Comparison of ENCODE assay signal across 9 cellular contexts in genomic region chr12:106978035-106978800, GRCh38. TPM values are rescaled to one million over a fixed set of nuclear protein-coding genes. Genes with fewer than 3 reads are reported as not detected.
DNase-seq lines count a peak whose midpoint lies in the region; ATAC-seq, FAIRE-seq and TF ChIP-seq lines count a peak whose summit lies in the region.
"Had no signal": no experiment of that assay in that cellular context is flagged by ENCODE, and none has a peak within 500 bp of the region (broad histone marks: within the 10 kb centered on the region; RNA-seq: fewer than 3 reads in every experiment).

No MANE protein-coding gene starts in this region.

- H3K9me3 ChIP-seq in astrocyte (ENCODE audit: insufficient read depth, low read depth, low read length) (no peaks in the 10 kb centered on the region), left lung (no peaks in the 10 kb centered on the region)

- peaks cover 51% of the 10 kb centered on the region for H4K20me1 ChIP-seq in astrocyte (ENCODE audit: insufficient read depth, low read length)

- H3K27me3 Mint-ChIP-seq in natural killer cell (ENCODE audit: low read depth in 2 of 2) (no peaks in the 10 kb centered on the region), astrocyte (ENCODE audit: low read depth, unreplicated experiment) (no peaks in the 10 kb centered on the region)
- no peaks in the 10 kb centered on the region for H3K27me3 Mint-ChIP-seq in natural killer cell treated with Interleukin-12 subunit alpha and Interleukin-12 subunit beta and Interleukin-15 and Interleukin-18, amount 100 ng/mL, for 72 hours
- H3K27me3 Mint-ChIP-seq in activated T-cell treated with anti-CD3 and anti-CD28 coated beads, Interleukin-2, amount 50 U/mL, for 72 hours (ENCODE audit: low read depth) = no peaks in the 10 kb centered on the region

- H3K4me1 Mint-ChIP-seq in natural killer cell (peaks cover 5 to 17% of the 10 kb centered on the region in 2 donors), astrocyte (ENCODE audit: low read depth, unreplicated experiment) (peaks cover 32% of the 10 kb centered on the region)
- H3K4me1 Mint-ChIP-seq in natural killer cell treated with Interleukin-12 subunit alpha and Interleukin-12 subunit beta and Interleukin-15 and Interleukin-18, amount 100 ng/mL, for 72 hours (ENCODE audit: low read depth in 2 of 2) = peaks cover 8 to 14% of the 10 kb centered on the region in 2 donors
- peaks cover 20% of the 10 kb centered on the region for H3K4me1 Mint-ChIP-seq in activated T-cell treated with anti-CD3 and anti-CD28 coated beads, Interleukin-2, amount 50 U/mL, for 72 hours (ENCODE audit: low read depth)

- intact Hi-C loops in natural killer cell (cut with micrococcal nuclease) = no loop called here
- intact Hi-C loops in left lung (cut with DNase I) = no loop called here

- H3K36me3 Mint-ChIP-seq in natural killer cell (no peaks in the 10 kb centered on the region), astrocyte (ENCODE audit: low read depth, unreplicated experiment) (peaks cover 14% of the 10 kb centered on the region)
- peaks cover 7% of the 10 kb centered on the region for H3K36me3 Mint-ChIP-seq in natural killer cell treated with Interleukin-12 subunit alpha and Interleukin-12 subunit beta and Interleukin-15 and Interleukin-18, amount 100 ng/mL, for 72 hours
- peaks cover 0 to 4% of the 10 kb centered on the region in 2 donors for H3K36me3 Mint-ChIP-seq in activated T-cell treated with anti-CD3 and anti-CD28 coated beads, Interleukin-2, amount 50 U/mL, for 72 hours (ENCODE audit: insufficient read depth in 2 of 2)

- H3K79me2 ChIP-seq in astrocyte (ENCODE audit: insufficient read depth, low read length) = peaks cover 14% of the 10 kb centered on the region

- peaks cover 41% of the 10 kb centered on the region for H3K4me1 ChIP-seq in astrocyte (ENCODE audit: insufficient read depth, low read length)
- H3K4me1 ChIP-seq in left lung = peaks cover 3 to 11% of the 10 kb centered on the region in 2 donors

- H3K9me3 Mint-ChIP-seq in natural killer cell = no peaks in the 10 kb centered on the region
- no peaks in the 10 kb centered on the region for H3K9me3 Mint-ChIP-seq in natural killer cell treated with Interleukin-12 subunit alpha and Interleukin-12 subunit beta and Interleukin-15 and Interleukin-18, amount 100 ng/mL, for 72 hours
- no peaks in the 10 kb centered on the region for H3K9me3 Mint-ChIP-seq in astrocyte (ENCODE audit: unreplicated experiment)
- no peaks in the 10 kb centered on the region for H3K9me3 Mint-ChIP-seq in activated T-cell treated with anti-CD3 and anti-CD28 coated beads, Interleukin-2, amount 50 U/mL, for 72 hours

- H2AFZ ChIP-seq in astrocyte (ENCODE audit: low read depth, low read length) = no peak overlapping the region

- no peak overlapping the region for H3K4me2 ChIP-seq in astrocyte (ENCODE audit: low read length)

- peak; percentile 59 for FAIRE-seq in astrocyte (lab: Jason Lieb, UNC)

- DNase-seq in natural killer cell (no peak), astrocyte (ENCODE audit: low read depth) (peak; percentile 42), left lung (peak in 1 of 2 donors; percentile 50), ecto neural progenitor cell (ENCODE audit: low spot score) (no peak), NCI-H146 treated with DMSO at 0.1 percent for 48 hours (lab: John Stamatoyannopoulos, UW; ENCODE audit: unreplicated experiment) (no peak)
- DNase-seq in natural killer cell treated with Interleukin-12 subunit alpha and Interleukin-12 subunit beta and Interleukin-15 and Interleukin-18, amount 100 ng/mL, for 72 hours (ENCODE audit: low spot score) = no peak
- no peak for DNase-seq in stimulated activated CD4-positive, alpha-beta T cell treated with anti-CD3 and anti-CD28 coated beads, Interleukin-2, amount 100 ng/mL, for 24 hours
- DNase-seq in activated T-cell treated with anti-CD3 and anti-CD28 coated beads, Interleukin-2, amount 50 U/mL, for 72 hours = no peak
- DNase-seq: NCI-H526 had no signal

- H3K27ac Mint-ChIP-seq in natural killer cell (peak overlapping the region; percentile 35 to 41), astrocyte (ENCODE audit: unreplicated experiment) (no peak overlapping the region)
- H3K27ac Mint-ChIP-seq in natural killer cell treated with Interleukin-12 subunit alpha and Interleukin-12 subunit beta and Interleukin-15 and Interleukin-18, amount 100 ng/mL, for 72 hours = no peak overlapping the region
- no peak overlapping the region for H3K27ac Mint-ChIP-seq in activated T-cell treated with anti-CD3 and anti-CD28 coated beads, Interleukin-2, amount 50 U/mL, for 72 hours

- TF ChIP-seq CTCF in natural killer cell (IDR thresholded peaks at IDR 0.05) (no peak), astrocyte (IDR thresholded peaks at IDR 0.05; ENCODE audit: insufficient read depth, low read depth, low read length) (no peak), left lung (IDR thresholded peaks at IDR 0.05) (no peak)

- H3K27ac ChIP-seq in astrocyte (ENCODE audit: low read depth, low read length) (no peak overlapping the region), left lung (peak overlapping the region in 1 of 2 donors; percentile 30)

- H3K4me3 Mint-ChIP-seq in natural killer cell (no peak overlapping the region), astrocyte (ENCODE audit: unreplicated experiment) (no peak overlapping the region)
- no peak overlapping the region for H3K4me3 Mint-ChIP-seq in natural killer cell treated with Interleukin-12 subunit alpha and Interleukin-12 subunit beta and Interleukin-15 and Interleukin-18, amount 100 ng/mL, for 72 hours
- no peak overlapping the region for H3K4me3 Mint-ChIP-seq in activated T-cell treated with anti-CD3 and anti-CD28 coated beads, Interleukin-2, amount 50 U/mL, for 72 hours

- H3K27me3 ChIP-seq in astrocyte (ENCODE audit: insufficient read depth, low read length) (no peaks in the 10 kb centered on the region), left lung (no peaks in the 10 kb centered on the region)

- no peak overlapping the region for H3K9ac ChIP-seq in astrocyte (ENCODE audit: low read length)

- ATAC-seq in natural killer cell = no peak
- no peak for ATAC-seq in natural killer cell treated with Interleukin-12 subunit alpha and Interleukin-12 subunit beta and Interleukin-15 and Interleukin-18, amount 100 ng/mL, for 72 hours
- peak; percentile 27 for ATAC-seq in left lung
- ATAC-seq in activated T-cell treated with anti-CD3 and anti-CD28 coated beads, Interleukin-2, amount 50 U/mL, for 72 hours (replicated peaks in 1 of 2) = no peak

- H3K36me3 ChIP-seq in astrocyte (ENCODE audit: insufficient read depth, low read length) (peaks cover 10% of the 10 kb centered on the region), left lung (no peaks in the 10 kb centered on the region)

- H3K4me3 ChIP-seq in astrocyte (ENCODE audit: insufficient read depth, low read depth, low read length) = no peak overlapping the region
- H3K4me3 ChIP-seq in left lung = no peak overlapping the region

RNA-seq across cellular contexts. Expression of gene MTERF2, which starts 8.7 kb away (rescaled TPM):
- total RNA-seq in natural killer cell (10 to 100 TPM; 12.5 to 24.0 (median 15.1) TPM), astrocyte (4.5 and 5.1 TPM in 2 replicates), left lung (10 to 100 TPM; 10.8 to 11.0 TPM)
- total RNA-seq in natural killer cell treated with Interleukin-12 subunit alpha and Interleukin-12 subunit beta and Interleukin-15 and Interleukin-18, amount 100 ng/mL, for 72 hours = 1 to 10 TPM; 8.0 to 9.0 TPM
- 1 to 10 TPM; 6.7 to 7.8 TPM for total RNA-seq in activated T-cell treated with anti-CD3 and anti-CD28 coated beads, Interleukin-2, amount 50 U/mL, for 72 hours

RNA-seq across cellular contexts. Expression of gene TMEM263, which starts 22.5 kb away (rescaled TPM):
- total RNA-seq in natural killer cell (10 to 100 TPM; 24.1 to 37.5 (median 34.4) TPM), astrocyte (160 and 174 TPM in 2 replicates), left lung (10 to 100 TPM; 42.7 to 59.3 TPM)
- total RNA-seq in natural killer cell treated with Interleukin-12 subunit alpha and Interleukin-12 subunit beta and Interleukin-15 and Interleukin-18, amount 100 ng/mL, for 72 hours = 10 to 100 TPM; 31.2 to 42.7 TPM
- 10 to 100 TPM; 39.7 to 41.3 TPM for total RNA-seq in activated T-cell treated with anti-CD3 and anti-CD28 coated beads, Interleukin-2, amount 50 U/mL, for 72 hours

Comparison
In these comparisons a context has a peak if more than half of its experiments do, and no peak if none do; other contexts are left out.
1. H3K27ac Mint-ChIP-seq: peak in natural killer cell (2 of 2); none in natural killer cell treated with Interleukin-12 subunit alpha and Interleukin-12 subunit beta and Interleukin-15 and Interleukin-18, amount 100 ng/mL, for 72 hours (0 of 2), astrocyte (single experiment) and activated T-cell treated with anti-CD3 and anti-CD28 coated beads, Interleukin-2, amount 50 U/mL, for 72 hours (single experiment).